Comparison of ENCODE assay signal across 18 cellular contexts in genomic region chr10:49394933-49395740, GRCh38. TPM values are rescaled to one million over a fixed set of nuclear protein-coding genes. Genes with fewer than 3 reads are reported as not detected.
DNase-seq lines count a peak whose midpoint lies in the region; ATAC-seq and TF ChIP-seq lines count a peak whose summit lies in the region.
"Had no signal": no experiment of that assay in that cellular context is flagged by ENCODE, and none has a peak within 500 bp of the region (broad histone marks: within the 10 kb centered on the region; RNA-seq: fewer than 3 reads in every experiment).

No MANE protein-coding gene starts in this region.

- TF ChIP-seq CTCF in SK-N-SH (IDR thresholded peaks at IDR 0.05) (no peak), suprapubic skin (IDR thresholded peaks at IDR 0.05) (no peak), brain microvascular endothelial cell (IDR thresholded peaks at IDR 0.05; ENCODE audit: low read depth, low read length, missing control alignments) (no peak)

- in situ Hi-C loops in brain microvascular endothelial cell (cut with HindIII; ENCODE audit: low pct_ligation_motif_present, low sequenced_read_pairs) = no loop called here

- no peak overlapping the region for H3K27ac Mint-ChIP-seq in T-helper 17 cell
- H3K27ac Mint-ChIP-seq: activated CD8-positive, alpha-beta T cell treated with anti-CD3 and anti-CD28 coated beads for 36 hours; naive thymus-derived CD8-positive, alpha-beta T cell had no signal

- H3K36me3 ChIP-seq in SK-N-SH (replicated peaks in 1 of 2; ENCODE audit: control insufficient read depth in 1 of 2, insufficient read depth in 2 of 2, low read length in 1 of 2) = no peaks in the 10 kb centered on the region
- H3K36me3 ChIP-seq in suprapubic skin = no peaks in the 10 kb centered on the region
- H3K36me3 ChIP-seq in brain microvascular endothelial cell (replicated peaks) = no peaks in the 10 kb centered on the region
- H3K36me3 ChIP-seq: cardiac muscle cell, esophagus muscularis mucosa, Peyer's patch, uterus had no signal

- peaks cover 82% of the 10 kb centered on the region for H3K27me3 Mint-ChIP-seq in T-helper 17 cell

- H3F3A ChIP-seq in SK-N-SH (replicated peaks; ENCODE audit: insufficient read depth) = no peaks in the 10 kb centered on the region

- H3K4me3 ChIP-seq in SK-N-SH (ENCODE audit: low read depth in 2 of 2, low read length in 1 of 2) = peak overlapping the region in 1 of 2 experiments; percentile 44; a peak in 3 of 4 replicates
- H3K4me3 ChIP-seq in suprapubic skin = peak overlapping the region; percentile 26
- no peak overlapping the region for H3K4me3 ChIP-seq in brain microvascular endothelial cell (ENCODE audit: low read depth, low read length)
- H3K4me3 ChIP-seq: cardiac muscle cell, Peyer's patch, uterus had no signal

- TF ChIP-seq POLR2A in suprapubic skin (IDR thresholded peaks at IDR 0.05) = no peak

- no peaks in the 10 kb centered on the region for H3K79me2 ChIP-seq in SK-N-SH (ENCODE audit: insufficient read depth)

- peak overlapping the region; percentile 44; the same call in 1 of the 2 replicates for H3K4me2 ChIP-seq in SK-N-SH

- ATAC-seq in SK-N-SH treated with all-trans-retinoic acid at 6 μM for 48 hours = no peak
- ATAC-seq in T-helper 17 cell = no peak
- ATAC-seq in HG03108 (IDR thresholded peaks at IDR 0.05; ENCODE audit: unreplicated experiment) = no peak
- ATAC-seq: activated CD8-positive, alpha-beta T cell treated with anti-CD3 and anti-CD28 coated beads for 36 hours; naive thymus-derived CD8-positive, alpha-beta T cell had no signal

- H3K9ac ChIP-seq in SK-N-SH = no peak overlapping the region

- TF ChIP-seq EP300 in SK-N-SH (IDR thresholded peaks at IDR 0.05; ENCODE audit: borderline replicate concordance in 1 of 2, low read depth in 1 of 2, low read length in 1 of 2) = no peak
- no peak for TF ChIP-seq EP300 in suprapubic skin (IDR thresholded peaks at IDR 0.05)

- no peak overlapping the region for H2AFZ ChIP-seq in SK-N-SH (ENCODE audit: low read depth)

- CTCF ChIA-PET in SK-N-SH (lab: Yijun Ruan, JAX) = interaction anchor here (0.8 to 2.3 kb wide), 14 partner anchors 10 to 739 kb away, joined by 3 to 13 read pairs (median 4); no protein-coding TSS in a partner anchor

- H3K4me3 Mint-ChIP-seq in T-helper 17 cell = peak overlapping the region; percentile 54
- H3K4me3 Mint-ChIP-seq: activated CD8-positive, alpha-beta T cell treated with anti-CD3 and anti-CD28 coated beads for 36 hours had no signal

- H3K27ac ChIP-seq in SK-N-SH (ENCODE audit: low read depth in 2 of 2, low read length in 1 of 2) (peak overlapping the region in 1 of 2 experiments; percentile 69; a peak in 2 of 4 replicates), suprapubic skin (no peak overlapping the region), brain microvascular endothelial cell (no peak overlapping the region)
- H3K27ac ChIP-seq: cardiac muscle cell, esophagus muscularis mucosa, Peyer's patch, uterus had no signal

- WGBS in SK-N-SH (ENCODE audit: low lambda C conversion rate) = 32% methylated on average over 8 of the region's 62 CpGs
- 6% methylated on average over 20 of the region's 62 CpGs for WGBS in suprapubic skin

- no peaks in the 10 kb centered on the region for H3K9me3 ChIP-seq in SK-N-SH
- H3K9me3 ChIP-seq in T-helper 17 cell (ENCODE audit: control insufficient read depth, low read length, poor library complexity, severe bottlenecking) = peaks cover 2% of the 10 kb centered on the region
- no peaks in the 10 kb centered on the region for H3K9me3 ChIP-seq in suprapubic skin
- H3K9me3 ChIP-seq: esophagus muscularis mucosa, uterus had no signal

- H4K20me1 ChIP-seq in SK-N-SH (ENCODE audit: insufficient read depth) = no peaks in the 10 kb centered on the region

- peaks cover 0 to 28% of the 10 kb centered on the region in 2 experiments; a peak in 1 of 4 replicates for H3K4me1 ChIP-seq in SK-N-SH (ENCODE audit: control insufficient read depth in 1 of 2, insufficient read depth in 2 of 2, low read depth in 1 of 2, low read length in 1 of 2)
- H3K4me1 ChIP-seq in suprapubic skin = peaks cover 31% of the 10 kb centered on the region

- peaks cover 66% of the 10 kb centered on the region for H3K27me3 ChIP-seq in SK-N-SH (ENCODE audit: insufficient read depth)
- peaks cover 93% of the 10 kb centered on the region for H3K27me3 ChIP-seq in suprapubic skin
- H3K27me3 ChIP-seq in brain microvascular endothelial cell (replicated peaks) = peaks cover 85% of the 10 kb centered on the region

- H3K9me2 ChIP-seq in SK-N-SH = no peaks in the 10 kb centered on the region

- H3K36me3 Mint-ChIP-seq in T-helper 17 cell (ENCODE audit: low read depth) = peaks cover 7% of the 10 kb centered on the region

- H3K4me1 Mint-ChIP-seq in T-helper 17 cell = peaks cover 11% of the 10 kb centered on the region

- TF ChIP-seq RAD21 in SK-N-SH (IDR thresholded peaks at IDR 0.05; ENCODE audit: low read length) = no peak

- POLR2A ChIA-PET in SK-N-SH (lab: Yijun Ruan, JAX) = interaction anchor here (0.9 to 1.0 kb wide), 2 partner anchors 14 to 36 kb away, joined by 3 read pairs; no protein-coding TSS in a partner anchor

- peak; percentile 75 for DNase-seq in SK-N-SH
- DNase-seq in T-helper 17 cell = no peak
- peak; percentile 43 for DNase-seq in iPS-NIHi7 (ENCODE audit: extremely low spot score)
- DNase-seq in suprapubic skin (ENCODE audit: low spot score in 2 of 2) = no peak
- no peak for DNase-seq in NOMO-1 (lab: John Stamatoyannopoulos, UW; ENCODE audit: unreplicated experiment in 2 of 2)
- DNase-seq in brain microvascular endothelial cell = no peak
- DNase-seq: activated CD8-positive, alpha-beta T cell treated with anti-CD3 and anti-CD28 coated beads for 36 hours; activated naive CD4-positive, alpha-beta T cell treated with Interleukin-2 at 50 U/mL for 16 hours; KBM-7; naive thymus-derived CD8-positive, alpha-beta T cell; NCI-H2029; uterus had no signal

TF ChIP-seq in SK-N-SH, 30 proteins besides CTCF, POLR2A, EP300 and RAD21 (continues in another document):
- no peak for TF ChIP-seq NFIC (IDR thresholded peaks at IDR 0.05; ENCODE audit: borderline replicate concordance)
- TF ChIP-seq FOXM1 (IDR thresholded peaks at IDR 0.05; ENCODE audit: low read depth) = no peak
- TF ChIP-seq YY1 (IDR thresholded peaks at IDR 0.05; ENCODE audit: low read depth) = no peak
- TF ChIP-seq RXRA (IDR thresholded peaks at IDR 0.05; ENCODE audit: borderline replicate concordance, low read depth) = no peak
- no peak for TF ChIP-seq MXI1 (IDR thresholded peaks at IDR 0.05; ENCODE audit: low read depth, low read length)
- no peak for TF ChIP-seq TCF12 (IDR thresholded peaks at IDR 0.05)
- TF ChIP-seq, protein P1, sequence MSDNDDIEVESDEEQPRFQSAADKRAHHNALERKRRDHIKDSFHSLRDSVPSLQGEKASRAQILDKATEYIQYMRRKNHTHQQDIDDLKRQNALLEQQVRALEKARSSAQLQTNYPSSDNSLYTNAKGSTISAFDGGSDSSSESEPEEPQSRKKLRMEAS (IDR thresholded peaks at IDR 0.05; ENCODE audit: low read depth) = no peak
- no peak for TF ChIP-seq MEF2A (IDR thresholded peaks at IDR 0.05; ENCODE audit: borderline replicate concordance, low read depth)
- TF ChIP-seq, protein P2, sequence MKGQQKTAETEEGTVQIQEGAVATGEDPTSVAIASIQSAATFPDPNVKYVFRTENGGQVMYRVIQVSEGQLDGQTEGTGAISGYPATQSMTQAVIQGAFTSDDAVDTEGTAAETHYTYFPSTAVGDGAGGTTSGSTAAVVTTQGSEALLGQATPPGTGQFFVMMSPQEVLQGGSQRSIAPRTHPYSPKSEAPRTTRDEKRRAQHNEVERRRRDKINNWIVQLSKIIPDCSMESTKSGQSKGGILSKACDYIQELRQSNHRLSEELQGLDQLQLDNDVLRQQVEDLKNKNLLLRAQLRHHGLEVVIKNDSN (IDR thresholded peaks at IDR 0.05; ENCODE audit: borderline replicate concordance, low read depth) = no peak
- no peak for TF ChIP-seq RCOR1 (IDR thresholded peaks at IDR 0.05; ENCODE audit: low read length)
- TF ChIP-seq GATA2 (CRISPR knock-in tag; IDR thresholded peaks at IDR 0.05) = no peak
- TF ChIP-seq TAF1 (IDR thresholded peaks at IDR 0.05; ENCODE audit: borderline replicate concordance, low read depth, low read length) = no peak
- no peak for TF ChIP-seq ELF1 (IDR thresholded peaks at IDR 0.05)

TF ChIP-seq in SK-N-SH treated with all-trans-retinoic acid at 6 μM for 48 hours, 23 proteins besides CTCF, POLR2A, EP300 and RAD21 (continues in another document):
- no peak for TF ChIP-seq TOX (CRISPR knock-in tag; IDR thresholded peaks at IDR 0.05; ENCODE audit: borderline replicate concordance)
- no peak for TF ChIP-seq BACH2 (CRISPR knock-in tag; IDR thresholded peaks at IDR 0.05; ENCODE audit: borderline replicate concordance)
- TF ChIP-seq TSHZ2 (CRISPR knock-in tag; IDR thresholded peaks at IDR 0.05) = no peak
- TF ChIP-seq ZFP30 (CRISPR knock-in tag; IDR thresholded peaks at IDR 0.05) = no peak
- no peak for TF ChIP-seq OSR1 (CRISPR knock-in tag; IDR thresholded peaks at IDR 0.05)

RNA-seq across cellular contexts. Expression of gene DRGX, which starts 0.8 kb away (rescaled TPM):
- 0.11 TPM in 1 of 2 replicates, not detected in the other for polyA plus RNA-seq in SK-N-SH (2012; rRNA removed)
- polyA plus RNA-seq in SK-N-SH (2012; cell fraction: cytosol; rRNA removed) = 0.10 and 0.16 TPM in 2 replicates
- polyA plus RNA-seq in SK-N-SH (2012; cell fraction: nucleus; rRNA removed) = 0.08 and 0.15 TPM in 2 replicates
- total RNA-seq in T-helper 17 cell (not detected), suprapubic skin (1 to 10 TPM in 1 of 4 donors, not detected in 3; 1.2 TPM)
- total RNA-seq: activated CD8-positive, alpha-beta T cell treated with anti-CD3 and anti-CD28 coated beads for 36 hours; cardiac muscle cell; esophagus muscularis mucosa; naive thymus-derived CD8-positive, alpha-beta T cell; Peyer's patch had no signal
- polyA plus RNA-seq: AG04450; cardiac muscle cell; naive thymus-derived CD8-positive, alpha-beta T cell had no signal

Comparison
In these comparisons a context has a peak if more than half of its experiments do, and no peak if none do; other contexts are left out.
1. DNase-seq: peak in SK-N-SH (single experiment) and iPS-NIHi7 (single experiment); none in T-helper 17 cell (0 of 3), suprapubic skin (0 of 2), NOMO-1 (0 of 2) and brain microvascular endothelial cell (single experiment).